ENCODE assay signal across 9 cellular contexts in genomic region chr7:92584953-92585352, GRCh38. TPM values are rescaled to one million over a fixed set of nuclear protein-coding genes. Genes with fewer than 3 reads are reported as not detected.
DNase-seq lines count a peak whose midpoint lies in the region; ATAC-seq and TF ChIP-seq lines count a peak whose summit lies in the region.
"Had no signal": no experiment of that assay in that cellular context is flagged by ENCODE, and none has a peak within 500 bp of the region (broad histone marks: within the 10 kb centered on the region; RNA-seq: fewer than 3 reads in every experiment).

No MANE protein-coding gene starts in this region.

- peak overlapping the region; percentile 69 for H3K27ac Mint-ChIP-seq in stimulated activated naive CD8-positive, alpha-beta T cell treated with anti-CD3 and anti-CD28 coated beads, Interleukin-15, Interleukin-2, amounts not matched to agents 100 ng/mL and 50 ng/mL, for 24 hours
- no peak overlapping the region for H3K27ac Mint-ChIP-seq in stimulated activated naive CD8-positive, alpha-beta T cell treated with anti-CD3 and anti-CD28 coated beads, Interleukin-15, amount 100 ng/mL, for 72 hours
- H3K27ac Mint-ChIP-seq in type B pancreatic cell: peak overlapping the region; percentile 61

- ATAC-seq in stimulated activated naive CD8-positive, alpha-beta T cell treated with anti-CD3 and anti-CD28 coated beads, Interleukin-15, amount 100 ng/mL, for 72 hours: no peak
- ATAC-seq in HG02623 (IDR thresholded peaks at IDR 0.05; ENCODE audit: unreplicated experiment) (no peak), HG03521 (IDR thresholded peaks at IDR 0.05; ENCODE audit: unreplicated experiment) (no peak)

- no peak for TF ChIP-seq CTCF in type B pancreatic cell (conservative IDR thresholded peaks at IDR 0.05)

- H3K4me1 Mint-ChIP-seq in stimulated activated naive CD8-positive, alpha-beta T cell treated with anti-CD3 and anti-CD28 coated beads, Interleukin-15, Interleukin-2, amounts not matched to agents 100 ng/mL and 50 ng/mL, for 24 hours (ENCODE audit: low read depth): peaks cover 65% of the 10 kb centered on the region
- peaks cover 57% of the 10 kb centered on the region for H3K4me1 Mint-ChIP-seq in stimulated activated naive CD8-positive, alpha-beta T cell treated with anti-CD3 and anti-CD28 coated beads, Interleukin-15, amount 100 ng/mL, for 72 hours
- H3K4me1 Mint-ChIP-seq in type B pancreatic cell (ENCODE audit: unreplicated experiment): peaks cover 35% of the 10 kb centered on the region

- peaks cover 71% of the 10 kb centered on the region for H3K36me3 Mint-ChIP-seq in stimulated activated naive CD8-positive, alpha-beta T cell treated with anti-CD3 and anti-CD28 coated beads, Interleukin-15, Interleukin-2, amounts not matched to agents 100 ng/mL and 50 ng/mL, for 24 hours (ENCODE audit: low read depth)
- peaks cover 19% of the 10 kb centered on the region for H3K36me3 Mint-ChIP-seq in type B pancreatic cell

- no peak for DNase-seq in stimulated activated naive CD8-positive, alpha-beta T cell treated with anti-CD3 and anti-CD28 coated beads, Interleukin-15, amount 100 ng/mL, for 72 hours
- DNase-seq in NCI-H2196 treated with DMSO at 0.1 percent for 48 hours (lab: John Stamatoyannopoulos, UW; ENCODE audit: unreplicated experiment) (peak; percentile 61), type B pancreatic cell (ENCODE audit: extremely low spot score, unreplicated experiment) (no peak), mucosa of gallbladder (ENCODE audit: low spot score) (no peak)
- peak; percentile 25 for DNase-seq in central memory CD4-positive, alpha-beta T cell
- DNase-seq: NCI-H2107 had no signal

- H3K4me3 Mint-ChIP-seq in stimulated activated naive CD8-positive, alpha-beta T cell treated with anti-CD3 and anti-CD28 coated beads, Interleukin-15, Interleukin-2, amounts not matched to agents 100 ng/mL and 50 ng/mL, for 24 hours: no peak overlapping the region
- peak overlapping the region in 1 of 2 donors; percentile 13 for H3K4me3 Mint-ChIP-seq in stimulated activated naive CD8-positive, alpha-beta T cell treated with anti-CD3 and anti-CD28 coated beads, Interleukin-15, amount 100 ng/mL, for 72 hours
- H3K4me3 Mint-ChIP-seq in type B pancreatic cell: no peak overlapping the region

- peaks cover 3% of the 10 kb centered on the region for H3K9me3 Mint-ChIP-seq in stimulated activated naive CD8-positive, alpha-beta T cell treated with anti-CD3 and anti-CD28 coated beads, Interleukin-15, Interleukin-2, amounts not matched to agents 100 ng/mL and 50 ng/mL, for 24 hours
- peaks cover 0 to 4% of the 10 kb centered on the region in 2 donors for H3K9me3 Mint-ChIP-seq in stimulated activated naive CD8-positive, alpha-beta T cell treated with anti-CD3 and anti-CD28 coated beads, Interleukin-15, amount 100 ng/mL, for 72 hours
- peaks cover 5% of the 10 kb centered on the region for H3K9me3 Mint-ChIP-seq in type B pancreatic cell

- H3K27me3 Mint-ChIP-seq in stimulated activated naive CD8-positive, alpha-beta T cell treated with anti-CD3 and anti-CD28 coated beads, Interleukin-15, Interleukin-2, amounts not matched to agents 100 ng/mL and 50 ng/mL, for 24 hours: no peaks in the 10 kb centered on the region
- H3K27me3 Mint-ChIP-seq in stimulated activated naive CD8-positive, alpha-beta T cell treated with anti-CD3 and anti-CD28 coated beads, Interleukin-15, amount 100 ng/mL, for 72 hours: no peaks in the 10 kb centered on the region
- H3K27me3 Mint-ChIP-seq in type B pancreatic cell: no peaks in the 10 kb centered on the region

RNA-seq across cellular contexts. Expression of gene FAM133B, which starts 5.2 kb away (rescaled TPM):
- 24.6 and 29.1 TPM in 2 replicates for total RNA-seq in type B pancreatic cell (ENCODE audit: low replicate concordance)
- total RNA-seq in mucosa of gallbladder: 19.5 TPM

RNA-seq across cellular contexts. Expression of gene RBM48, which starts 56.4 kb away (rescaled TPM):
- total RNA-seq in type B pancreatic cell (ENCODE audit: low replicate concordance) (14.4 and 17.0 TPM in 2 replicates), mucosa of gallbladder (10.9 TPM)

RNA-seq across cellular contexts. Expression of gene PEX1, which starts 56.6 kb away (rescaled TPM):
- total RNA-seq in type B pancreatic cell (ENCODE audit: low replicate concordance): 19.7 and 22.2 TPM in 2 replicates
- 15.9 TPM for total RNA-seq in mucosa of gallbladder

Comparison
In these comparisons a context has a peak if more than half of its experiments do, and no peak if none do; other contexts are left out.
1. H3K27ac Mint-ChIP-seq: peak in stimulated activated naive CD8-positive, alpha-beta T cell treated with anti-CD3 and anti-CD28 coated beads, Interleukin-15, Interleukin-2, amounts not matched to agents 100 ng/mL and 50 ng/mL, for 24 hours (single experiment) and type B pancreatic cell (single experiment); none in stimulated activated naive CD8-positive, alpha-beta T cell treated with anti-CD3 and anti-CD28 coated beads, Interleukin-15, amount 100 ng/mL, for 72 hours (0 of 2).
2. DNase-seq: peak in NCI-H2196 treated with DMSO at 0.1 percent for 48 hours (single experiment) and central memory CD4-positive, alpha-beta T cell (single experiment); none in stimulated activated naive CD8-positive, alpha-beta T cell treated with anti-CD3 and anti-CD28 coated beads, Interleukin-15, amount 100 ng/mL, for 72 hours (0 of 2), type B pancreatic cell (single experiment) and mucosa of gallbladder (single experiment).